In the genomic region with DNA sequence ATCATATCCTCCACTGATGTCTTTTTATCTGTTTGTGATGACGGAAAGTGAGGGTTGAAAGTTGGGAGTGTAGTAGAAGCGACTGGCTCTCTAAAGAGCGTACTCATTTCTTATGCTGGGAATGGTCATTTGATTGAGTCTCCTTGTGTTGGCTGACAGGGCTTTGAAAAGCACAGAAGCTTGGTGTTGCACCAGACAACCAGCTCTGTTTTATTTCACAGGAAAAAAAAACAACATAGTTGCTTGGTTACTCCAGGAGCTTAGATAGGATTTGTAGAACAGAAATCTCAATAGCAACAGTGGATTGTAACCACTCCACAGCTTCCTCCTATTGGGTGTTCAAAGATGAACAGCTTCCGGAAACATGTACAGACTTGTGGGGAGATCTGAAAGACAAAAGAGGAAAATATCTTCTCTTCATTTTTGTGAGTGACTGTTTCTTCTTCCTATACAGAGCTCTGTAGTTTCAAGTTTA, we compare ENCODE assay signal across 8 cellular contexts. TPM values are rescaled to one million over a fixed set of nuclear protein-coding genes. Genes with fewer than 3 reads are reported as not detected.
A peak's percentile ranks its signal among the peaks of the same experiment; 100 is the strongest.
DNase-seq lines count a peak whose midpoint lies in the region; ATAC-seq and TF ChIP-seq lines count a peak whose summit lies in the region.

No MANE protein-coding gene starts in this region.

- peak; percentile 25 to 26 for ATAC-seq in activated naive CD4-positive, alpha-beta T cell treated with anti-CD3 and anti-CD28 coated beads, Interleukin-2, amount 50 U/mL, for 72 hours
- ATAC-seq in right cardiac atrium (peak in 1 of 2 donors; percentile 4), HG03521 (IDR thresholded peaks at IDR 0.05; ENCODE audit: unreplicated experiment) (no peak)

- POLR2A ChIA-PET in BJ (lab: Charles Lee) = interaction anchor here (0.9 kb wide), 1 partner anchor 19 kb away, joined by 3 read pairs; the partner anchor contains the start of gene RBM4

- H3K9me3 ChIP-seq in HUES64 (ENCODE audit: insufficient read depth, low read depth, low read length) (no peaks in the 10 kb centered on the region), right cardiac atrium (ENCODE audit: control insufficient read depth, low read length) (no peaks in the 10 kb centered on the region)

- CTCF ChIA-PET in BJ (lab: Yijun Ruan, JAX) = interaction anchor here (1.1 to 1.5 kb wide), 2 partner anchors 24 to 27 kb away, joined by 3 read pairs; partner anchors contain the start of gene CCDC87

- intact Hi-C loops in right cardiac atrium (cut with DNase I) = no loop called here

- no peak for TF ChIP-seq CTCF in BJ (IDR thresholded peaks at IDR 0.05; ENCODE audit: insufficient read depth, low read depth, low read length)

- H3K27me3 ChIP-seq in BJ (ENCODE audit: control insufficient read depth, insufficient read depth, low read length) = no peaks in the 10 kb centered on the region
- H3K27me3 ChIP-seq in HUES64 (ENCODE audit: insufficient read depth, low read length) = no peaks in the 10 kb centered on the region
- H3K27me3 ChIP-seq in right cardiac atrium (ENCODE audit: control insufficient read depth, insufficient read depth) = no peaks in the 10 kb centered on the region

- no peak overlapping the region for H3K27ac ChIP-seq in HUES64 (ENCODE audit: low read depth, low read length)
- peak overlapping the region; percentile 53 for H3K27ac ChIP-seq in right cardiac atrium (ENCODE audit: low read length)
- H3K27ac ChIP-seq in skin epidermis = peak overlapping the region in 19 of 21 experiments; percentile 11 to 98 (median 92)

- DNase-seq in BJ (ENCODE audit: low read depth) (peak; percentile 25), right cardiac atrium (no peak), ecto neural progenitor cell (ENCODE audit: low spot score) (no peak)
- DNase-seq in activated naive CD4-positive, alpha-beta T cell treated with anti-CD3 and anti-CD28 coated beads, Interleukin-2, amount 50 U/mL, for 72 hours (ENCODE audit: low spot score in 2 of 2) = no peak
- DNase-seq in effector CD8-positive, alpha-beta T cell (lab: John Stamatoyannopoulos, UW) = no peak

- H3K9ac ChIP-seq in HUES64 (ENCODE audit: low read depth, low read length) = peak overlapping the region; percentile 88; the same call in 1 of the 2 replicates

- peaks cover 8% of the 10 kb centered on the region for H3K36me3 ChIP-seq in BJ (ENCODE audit: control insufficient read depth, insufficient read depth, low read length)
- H3K36me3 ChIP-seq in HUES64 (ENCODE audit: insufficient read depth, low read length) = peaks cover 60% of the 10 kb centered on the region

- H3K9me3 Mint-ChIP-seq in activated naive CD4-positive, alpha-beta T cell treated with anti-CD3 and anti-CD28 coated beads, Interleukin-2, amount 50 U/mL, for 72 hours = no peaks in the 10 kb centered on the region

- H3K4me1 ChIP-seq in HUES64 (ENCODE audit: insufficient read depth, low read length) (peaks cover 32% of the 10 kb centered on the region), right cardiac atrium (ENCODE audit: control insufficient read depth, insufficient read depth, low read length) (peaks cover 13% of the 10 kb centered on the region)

- 91% methylated on average over 3 of the region's 4 CpGs for WGBS in HUES64
- WGBS in right cardiac atrium = 27% methylated on average over 4 of the region's 4 CpGs

- peak overlapping the region; percentile 94 to 99 for H3K27ac Mint-ChIP-seq in activated naive CD4-positive, alpha-beta T cell treated with anti-CD3 and anti-CD28 coated beads, Interleukin-2, amount 50 U/mL, for 72 hours

- H3K4me3 ChIP-seq in BJ (ENCODE audit: low read depth, low read length) (peak overlapping the region; percentile 96), HUES64 (ENCODE audit: low read length) (peak overlapping the region; percentile 68), right cardiac atrium (ENCODE audit: low read length) (peak overlapping the region; percentile 42), skin epidermis (peak overlapping the region; percentile 70 to 96 (median 91))

- H3K36me3 Mint-ChIP-seq in activated naive CD4-positive, alpha-beta T cell treated with anti-CD3 and anti-CD28 coated beads, Interleukin-2, amount 50 U/mL, for 72 hours = peaks cover 54 to 65% of the 10 kb centered on the region in 2 donors

RNA-seq across cellular contexts. Expression of gene RBM14, which starts 2.7 kb away (rescaled TPM):
- polyA plus RNA-seq in BJ (2011; rRNA removed) (16.9 and 18.6 TPM in 2 replicates), right cardiac atrium (28.1 TPM)
- polyA minus RNA-seq in BJ (2011; rRNA and poly(A)+ RNA removed) = 15.7 and 17.3 TPM in 2 replicates
- 59.0 TPM for polyA plus RNA-seq in HUES64 (2013, experiment 1 of 2)
- 53.1 TPM for polyA plus RNA-seq in HUES64 (2013, experiment 2 of 2)
- 100 to 1,000 TPM; 147 to 182 TPM for total RNA-seq in activated naive CD4-positive, alpha-beta T cell treated with anti-CD3 and anti-CD28 coated beads, Interleukin-2, amount 50 U/mL, for 72 hours
- total RNA-seq in right cardiac atrium = 10 to 100 TPM; 30.8 to 45.6 (median 33.6) TPM

RNA-seq across cellular contexts. Expression of gene RBM4, which starts 19.4 kb away (rescaled TPM):
- polyA plus RNA-seq in BJ (2011; rRNA removed) (183 and 213 TPM in 2 replicates), right cardiac atrium (63.3 TPM)
- 64.6 and 100 TPM in 2 replicates for polyA minus RNA-seq in BJ (2011; rRNA and poly(A)+ RNA removed)
- 170 TPM for polyA plus RNA-seq in HUES64 (2013, experiment 1 of 2)
- polyA plus RNA-seq in HUES64 (2013, experiment 2 of 2) = 152 TPM
- 100 to 1,000 TPM in 1 of 2 donors, 10 to 100 TPM in 1; 87.0 to 132 TPM for total RNA-seq in activated naive CD4-positive, alpha-beta T cell treated with anti-CD3 and anti-CD28 coated beads, Interleukin-2, amount 50 U/mL, for 72 hours
- 10 to 100 TPM; 66.9 to 77.9 (median 68.3) TPM for total RNA-seq in right cardiac atrium

RNA-seq across cellular contexts. Expression of gene CCS, which starts 26.1 kb away (rescaled TPM):
- polyA plus RNA-seq in BJ (2011; rRNA removed) (23.9 and 36.4 TPM in 2 replicates), right cardiac atrium (45.8 TPM)
- 20.4 and 25.4 TPM in 2 replicates for polyA minus RNA-seq in BJ (2011; rRNA and poly(A)+ RNA removed)
- polyA plus RNA-seq in HUES64 (2013, experiment 1 of 2) = 27.7 TPM
- polyA plus RNA-seq in HUES64 (2013, experiment 2 of 2) = 31.1 TPM
- total RNA-seq in activated naive CD4-positive, alpha-beta T cell treated with anti-CD3 and anti-CD28 coated beads, Interleukin-2, amount 50 U/mL, for 72 hours = 10 to 100 TPM; 23.2 to 33.0 TPM
- 10 to 100 TPM; 30.3 to 40.2 (median 34.2) TPM for total RNA-seq in right cardiac atrium

RNA-seq across cellular contexts. Expression of gene CCDC87, which starts 26.3 kb away (rescaled TPM):
- polyA plus RNA-seq in BJ (2011; rRNA removed) (0.12 and 0.15 TPM in 2 replicates), right cardiac atrium (0.43 TPM)
- 0.19 TPM in 1 of 2 replicates, not detected in the other for polyA minus RNA-seq in BJ (2011; rRNA and poly(A)+ RNA removed)
- polyA plus RNA-seq in HUES64 (2013, experiment 1 of 2) = 0.45 TPM
- 0.63 TPM for polyA plus RNA-seq in HUES64 (2013, experiment 2 of 2)
- total RNA-seq in activated naive CD4-positive, alpha-beta T cell treated with anti-CD3 and anti-CD28 coated beads, Interleukin-2, amount 50 U/mL, for 72 hours = under 1 TPM; 0.19 to 0.50 TPM
- under 1 TPM; 0.53 to 0.99 (median 0.68) TPM for total RNA-seq in right cardiac atrium

RNA-seq across cellular contexts. Expression of gene CTSF, which starts 50.7 kb away (rescaled TPM):
- polyA plus RNA-seq in BJ (2011; rRNA removed) = 30.4 and 44.0 TPM in 2 replicates
- polyA minus RNA-seq in BJ (2011; rRNA and poly(A)+ RNA removed) = 8.6 and 9.0 TPM in 2 replicates
- 5.7 TPM for polyA plus RNA-seq in HUES64 (2013, experiment 1 of 2)
- 7.9 TPM for polyA plus RNA-seq in HUES64 (2013, experiment 2 of 2)
- total RNA-seq in activated naive CD4-positive, alpha-beta T cell treated with anti-CD3 and anti-CD28 coated beads, Interleukin-2, amount 50 U/mL, for 72 hours = 10 to 100 TPM in 1 of 2 donors, 1 to 10 TPM in 1; 2.5 to 10.6 TPM
- total RNA-seq in right cardiac atrium = 100 to 1,000 TPM in 2 of 4 donors, 10 to 100 TPM in 2; 85.5 to 136 (median 95.2) TPM
- 56.0 TPM for polyA plus RNA-seq in right cardiac atrium

Comparison
In these comparisons a context has a peak if more than half of its experiments do, and no peak if none do; other contexts are left out.
1. H3K4me3 ChIP-seq: peak in every context shown above with its lines; median percentile 96 in BJ; 91 in skin epidermis; 68 in HUES64; 42 in right cardiac atrium.